ENCODE assay signal across 22 cellular contexts in the genomic region with DNA sequence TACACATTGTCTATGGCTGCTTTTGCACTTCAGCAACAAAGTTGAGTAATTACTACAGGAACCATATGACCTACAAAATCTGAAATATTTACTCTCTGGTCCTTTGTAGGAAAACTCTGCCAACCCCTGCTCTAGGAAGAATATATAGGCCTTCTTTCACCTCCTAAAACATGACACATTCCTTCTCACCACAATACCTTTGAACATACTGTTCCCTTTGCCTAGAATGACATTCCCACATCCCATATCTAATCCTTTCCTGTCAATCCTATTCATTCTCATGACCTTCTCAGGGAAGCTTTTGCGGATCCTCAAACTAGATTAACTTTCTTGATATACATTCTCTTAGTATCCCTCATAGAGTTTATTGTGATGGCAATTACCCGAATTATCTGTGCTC.
"Had no signal": no experiment of that assay in that cellular context is flagged by ENCODE, and none has a peak within 500 bp of the region (broad histone marks: within the 10 kb centered on the region; RNA-seq: fewer than 3 reads in every experiment).

No MANE protein-coding gene starts in this region.

- H3K9me3 ChIP-seq: left ventricle myocardium inferior, ovary, right atrium auricular region, right lobe of liver, stomach, testis, thyroid gland, transverse colon, upper lobe of left lung, vagina had no signal

- H3K36me3 ChIP-seq: ovary, right lobe of liver, thyroid gland, transverse colon had no signal

- DNase-seq: islet precursor cell; left ventricle myocardium inferior; mesendoderm; naive B cell; natural killer cell; ovary; right lobe of liver; stimulated activated CD4-positive, alpha-beta T cell treated with anti-CD3 and anti-CD28 coated beads, Interleukin-12 subunit alpha, Interleukin-12 subunit beta, amount 100 ng/mL, for 4 hours; stimulated activated CD4-positive, alpha-beta T cell treated with anti-CD3 and anti-CD28 coated beads, Interleukin-15, amount 100 ng/mL, for 24 hours; stimulated activated CD4-positive, alpha-beta T cell treated with anti-CD3 and anti-CD28 coated beads, Interleukin-2, amount 100 ng/mL, for 24 hours; stimulated activated CD4-positive, alpha-beta T cell treated with anti-CD3 and anti-CD28 coated beads, Interleukin-4, amount 100 ng/mL, for 1 hour; stimulated activated naive B cell treated with anti-CD40 and anti-IgM and Interleukin-4, amounts not matched to agents 10 μg/mL and 1 μg/mL and 100 μg/mL, for 72 hours; stimulated activated naive CD8-positive, alpha-beta T cell treated with anti-CD3 and anti-CD28 coated beads, Interleukin-15, Interleukin-2, amounts not matched to agents 100 U/mL and 50 U/mL, for 24 hours; stomach; testis; thyroid gland; transverse colon; upper lobe of left lung had no signal

- H3K4me1 ChIP-seq: right atrium auricular region, right lobe of liver, stomach, testis, thyroid gland, transverse colon, upper lobe of left lung, vagina had no signal

- H3K27ac ChIP-seq: left ventricle myocardium inferior, ovary, right atrium auricular region, right lobe of liver, skin epidermis, stomach, testis, thyroid gland, transverse colon, upper lobe of left lung, vagina had no signal

- H3K4me3 ChIP-seq: left ventricle myocardium inferior, lung, ovary, right atrium auricular region, right lobe of liver, skin epidermis, stomach, testis, thyroid gland, transverse colon, upper lobe of left lung, vagina had no signal
